In the genomic region with DNA sequence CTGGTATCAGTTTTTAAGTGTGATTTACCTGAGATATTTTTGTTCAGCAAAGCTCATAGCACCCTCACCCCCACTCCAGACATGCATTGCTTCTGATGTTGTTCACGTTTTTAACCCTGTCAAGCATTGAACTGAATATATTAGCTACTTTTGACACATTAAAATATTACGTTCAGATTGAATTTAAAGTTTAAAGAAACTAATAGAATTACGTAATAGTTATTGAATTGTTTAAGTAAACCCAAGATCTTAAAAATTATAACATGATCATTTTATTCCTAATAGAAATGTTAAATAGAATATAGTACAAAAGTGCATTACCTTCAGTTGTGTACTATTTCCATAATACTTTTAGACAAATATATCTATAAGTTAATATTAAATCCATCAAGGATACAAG, we compare ENCODE assay signal across 18 cellular contexts. TPM values are rescaled to one million over a fixed set of nuclear protein-coding genes. Genes with fewer than 3 reads are reported as not detected.
DNase-seq lines count a peak whose midpoint lies in the region; ATAC-seq, FAIRE-seq and TF ChIP-seq lines count a peak whose summit lies in the region.
"Had no signal": no experiment of that assay in that cellular context is flagged by ENCODE, and none has a peak within 500 bp of the region (broad histone marks: within the 10 kb centered on the region; RNA-seq: fewer than 3 reads in every experiment).

No MANE protein-coding gene starts in this region.

- dilution Hi-C loops in mammary epithelial cell (cut with HindIII; ENCODE audit: low sequenced_read_pairs), result no loop called here
- dilution Hi-C loops in keratinocyte (cut with MboI; ENCODE audit: extremely low pct_ligation_motif_present, low sequenced_read_pairs), result no loop called here

- CTCF ChIA-PET in mammary epithelial cell (lab: Charles Lee; ENCODE audit: low non-redundant PET), result no interaction called here

- TSS peak; percentile 3 for BruUV-seq in mammary epithelial cell (replicated peaks; lab: Mats Ljungman, UMichigan)

- H3K9me3 ChIP-seq in mammary epithelial cell (replicated peaks; ENCODE audit: insufficient read depth, low read length) (no peaks in the 10 kb centered on the region), breast epithelium (no peaks in the 10 kb centered on the region), keratinocyte (ENCODE audit: control insufficient read depth, low read depth, low read length) (no peaks in the 10 kb centered on the region)
- H3K9me3 ChIP-seq: BLaER1 had no signal

- H3K4me1 ChIP-seq in mammary epithelial cell (ENCODE audit: insufficient read depth, low read length), result no peaks in the 10 kb centered on the region
- no peaks in the 10 kb centered on the region for H3K4me1 ChIP-seq in breast epithelium
- H3K4me1 ChIP-seq in keratinocyte (ENCODE audit: control insufficient read depth, extremely low read depth, insufficient read depth, low read length), result peaks cover 2% of the 10 kb centered on the region
- H3K4me1 ChIP-seq: BLaER1 had no signal

- no peak overlapping the region for H3K9ac ChIP-seq in mammary epithelial cell (ENCODE audit: insufficient read depth, low read length)
- no peak overlapping the region for H3K9ac ChIP-seq in keratinocyte (ENCODE audit: control insufficient read depth, extremely low read depth, insufficient read depth, low read length)
- H3K9ac ChIP-seq: BLaER1 had no signal

- TF ChIP-seq CTCF in mammary epithelial cell (conservative IDR thresholded peaks at IDR 0.05 in 1 of 2, IDR thresholded peaks at IDR 0.05 in 1 of 2; ENCODE audit: extremely low read depth in 1 of 2, insufficient read depth in 1 of 2, low read depth in 1 of 2, low read length in 2 of 2), result no peak
- TF ChIP-seq CTCF in breast epithelium (IDR thresholded peaks at IDR 0.05), result no peak
- TF ChIP-seq CTCF in keratinocyte (optimal IDR thresholded peaks at IDR 0.05 in 1 of 3, IDR thresholded peaks at IDR 0.05 in 1 of 3, conservative IDR thresholded peaks at IDR 0.05 in 1 of 3; ENCODE audit: extremely low read depth in 1 of 3, insufficient read depth in 2 of 3, low read length in 3 of 3), result no peak

- H4K20me1 ChIP-seq in mammary epithelial cell (ENCODE audit: insufficient read depth, low read length) (no peaks in the 10 kb centered on the region), keratinocyte (ENCODE audit: control insufficient read depth, extremely low read depth, insufficient read depth, low read length) (no peaks in the 10 kb centered on the region)
- H4K20me1 ChIP-seq: BLaER1 had no signal

- H2AFZ ChIP-seq in mammary epithelial cell (ENCODE audit: low read depth, low read length), result no peak overlapping the region
- no peak overlapping the region for H2AFZ ChIP-seq in keratinocyte (ENCODE audit: control insufficient read depth, low read length)

- H3K79me2 ChIP-seq in mammary epithelial cell (ENCODE audit: insufficient read depth, low read length), result no peaks in the 10 kb centered on the region
- no peaks in the 10 kb centered on the region for H3K79me2 ChIP-seq in keratinocyte (ENCODE audit: control insufficient read depth, insufficient read depth, low read length)

- DNase-seq in mammary epithelial cell, result no peak
- DNase-seq in breast epithelium (ENCODE audit: low spot score in 2 of 2), result no peak
- no peak for DNase-seq in keratinocyte (ENCODE audit: low read depth, low spot score)
- no peak for DNase-seq in OCI-M1 (lab: John Stamatoyannopoulos, UW)
- no peak for DNase-seq in NCI-H187 treated with DMSO at 0.1 percent for 48 hours (lab: John Stamatoyannopoulos, UW)
- DNase-seq: Calu3; CD8-positive, alpha-beta T cell; DMS79 treated with DMSO at 0.1 percent for 48 hours; GOT3; H7; HFFc6 had no signal

- in situ Hi-C loops in mammary epithelial cell (cut with MboI; ENCODE audit: low sequenced_read_pairs in 2 of 2), result no loop called here

- H3K36me3 ChIP-seq in mammary epithelial cell (ENCODE audit: insufficient read depth, low read length), result peaks cover 28% of the 10 kb centered on the region
- peaks cover 8% of the 10 kb centered on the region for H3K36me3 ChIP-seq in breast epithelium
- peaks cover 0 to 9% of the 10 kb centered on the region in 2 experiments for H3K36me3 ChIP-seq in keratinocyte (ENCODE audit: control insufficient read depth in 2 of 2, extremely low read depth in 1 of 2, insufficient read depth in 2 of 2, low read length in 2 of 2)

- FAIRE-seq in TTC549 (lab: Jason Lieb, UNC), result peak; percentile 93
- peak; percentile 5 for FAIRE-seq in keratinocyte (lab: Jason Lieb, UNC)
- FAIRE-seq: GM12891 had no signal

- no peak for ATAC-seq in GM18909 (IDR thresholded peaks at IDR 0.05; ENCODE audit: poor library complexity, unreplicated experiment)
- ATAC-seq: CD8-positive, alpha-beta T cell; HCT116 had no signal

- H3K4me3 ChIP-seq in mammary epithelial cell (replicated peaks in 1 of 3; ENCODE audit: insufficient read depth in 1 of 3, low read depth in 2 of 3, low read length in 3 of 3), result no peak overlapping the region
- H3K4me3 ChIP-seq in breast epithelium, result no peak overlapping the region
- H3K4me3 ChIP-seq in keratinocyte (ENCODE audit: control insufficient read depth in 2 of 3, extremely low read depth in 1 of 3, insufficient read depth in 2 of 3, low read depth in 1 of 3, low read length in 3 of 3), result no peak overlapping the region
- H3K4me3 ChIP-seq: BLaER1 had no signal

- intact Hi-C loops in mammary epithelial cell (cut with micrococcal nuclease), result no loop called here
- intact Hi-C loops in breast epithelium (cut with DNase I; ENCODE audit: low total_unique reads), result no loop called here

- H3K4me2 ChIP-seq in mammary epithelial cell (ENCODE audit: insufficient read depth, low read depth, low read length) (no peak overlapping the region), keratinocyte (ENCODE audit: control insufficient read depth, extremely low read depth, insufficient read depth, low read depth, low read length) (no peak overlapping the region)
- H3K4me2 ChIP-seq: BLaER1 had no signal

- H3K27ac ChIP-seq in mammary epithelial cell (ENCODE audit: insufficient read depth, low read depth, low read length) (no peak overlapping the region), breast epithelium (no peak overlapping the region), keratinocyte (ENCODE audit: control insufficient read depth, insufficient read depth, low read length) (no peak overlapping the region)
- H3K27ac ChIP-seq: 22Rv1, BLaER1, HL-60 had no signal

- no peak for TF ChIP-seq POLR2A in breast epithelium (IDR thresholded peaks at IDR 0.05)

- H3K9me1 ChIP-seq in keratinocyte (ENCODE audit: control insufficient read depth, extremely low read depth, insufficient read depth, low read length), result no peaks in the 10 kb centered on the region

- H3K27me3 ChIP-seq in mammary epithelial cell (ENCODE audit: insufficient read depth, low read length) (no peaks in the 10 kb centered on the region), breast epithelium (no peaks in the 10 kb centered on the region), keratinocyte (ENCODE audit: control insufficient read depth, extremely low read depth, insufficient read depth, low read length) (no peaks in the 10 kb centered on the region)
- H3K27me3 ChIP-seq: BLaER1 had no signal

- WGBS in mammary epithelial cell (ENCODE audit: low coverage, missing lambda C conversion rate), result 93% methylated on average over 3 of the region's 3 CpGs

RNA-seq across cellular contexts. Expression of gene GLRX2, which starts 18.9 kb away (rescaled TPM):
- total RNA-seq in mammary epithelial cell (10 to 100 TPM in 1 of 2 donors, 1 to 10 TPM in 1; 6.7 to 36.3 TPM), breast epithelium (1 to 10 TPM; 6.2 to 8.0 (median 6.9) TPM)
- polyA plus RNA-seq in mammary epithelial cell (12.6 TPM), keratinocyte (13.3 to 29.2 TPM (median 13.4 TPM) in 3 replicates)
- polyA minus RNA-seq in mammary epithelial cell (4.2 TPM), keratinocyte (0.23 to 3.4 TPM (median 1.2 TPM) in 3 replicates)
- polyA plus RNA-seq in keratinocyte (2011; ENCODE audit: low read depth), result 6.7 TPM
- 13.4 and 23.0 TPM in 2 replicates for polyA plus RNA-seq in keratinocyte (2011; cell fraction: cytosol; rRNA removed)
- polyA plus RNA-seq in keratinocyte (2011; cell fraction: nucleus; rRNA removed), result 5.1 and 11.5 TPM in 2 replicates
- polyA plus RNA-seq in keratinocyte (2012; ENCODE audit: low replicate concordance), result 22.6 and 25.9 TPM in 2 replicates
- polyA minus RNA-seq in keratinocyte (2011; cell fraction: cytosol; rRNA and poly(A)+ RNA removed), result 7.9 TPM
- polyA minus RNA-seq in keratinocyte (2011; cell fraction: nucleus; rRNA and poly(A)+ RNA removed), result 1.7 and 2.5 TPM in 2 replicates

RNA-seq across cellular contexts. Expression of gene RO60, which starts 26.9 kb away (rescaled TPM):
- total RNA-seq in mammary epithelial cell (100 to 1,000 TPM in 1 of 2 donors, 10 to 100 TPM in 1; 56.1 to 118 TPM), breast epithelium (100 to 1,000 TPM in 1 of 3 donors, 10 to 100 TPM in 2; 91.4 to 116 (median 95.1) TPM)
- polyA plus RNA-seq in mammary epithelial cell (27.0 TPM), keratinocyte (22.0 to 27.1 TPM (median 25.6 TPM) in 3 replicates)
- polyA minus RNA-seq in mammary epithelial cell (56.5 TPM), keratinocyte (19.3 to 101 TPM (median 77.2 TPM) in 3 replicates)
- 52.1 TPM for polyA plus RNA-seq in keratinocyte (2011; ENCODE audit: low read depth)
- 8.3 and 14.8 TPM in 2 replicates for polyA plus RNA-seq in keratinocyte (2011; cell fraction: cytosol; rRNA removed)
- polyA plus RNA-seq in keratinocyte (2011; cell fraction: nucleus; rRNA removed), result 16.1 and 25.5 TPM in 2 replicates
- 21.4 and 26.2 TPM in 2 replicates for polyA plus RNA-seq in keratinocyte (2012; ENCODE audit: low replicate concordance)
- polyA minus RNA-seq in keratinocyte (2011; cell fraction: cytosol; rRNA and poly(A)+ RNA removed), result 78.5 TPM
- 71.5 and 109 TPM in 2 replicates for polyA minus RNA-seq in keratinocyte (2011; cell fraction: nucleus; rRNA and poly(A)+ RNA removed)

RNA-seq across cellular contexts. Expression of gene UCHL5, which starts 27.2 kb away (rescaled TPM):
- total RNA-seq in mammary epithelial cell, result 10 to 100 TPM; 26.3 to 52.6 TPM
- polyA plus RNA-seq in mammary epithelial cell, result 25.0 TPM
- 75.1 TPM for polyA minus RNA-seq in mammary epithelial cell
- 10 to 100 TPM; 32.8 to 45.2 (median 38.3) TPM for total RNA-seq in breast epithelium
- polyA plus RNA-seq in keratinocyte, result 26.5 to 53.7 TPM (median 34.0 TPM) in 3 replicates
- 127 TPM for polyA plus RNA-seq in keratinocyte (2011; ENCODE audit: low read depth)
- 29.5 and 41.1 TPM in 2 replicates for polyA plus RNA-seq in keratinocyte (2011; cell fraction: cytosol; rRNA removed)
- polyA plus RNA-seq in keratinocyte (2011; cell fraction: nucleus; rRNA removed), result 17.4 and 34.8 TPM in 2 replicates
- polyA plus RNA-seq in keratinocyte (2012; ENCODE audit: low replicate concordance), result 25.8 and 42.4 TPM in 2 replicates
- polyA minus RNA-seq in keratinocyte, result 2.1 to 34.2 TPM (median 19.2 TPM) in 3 replicates
- polyA minus RNA-seq in keratinocyte (2011; cell fraction: cytosol; rRNA and poly(A)+ RNA removed), result 23.0 TPM
- 26.3 and 51.0 TPM in 2 replicates for polyA minus RNA-seq in keratinocyte (2011; cell fraction: nucleus; rRNA and poly(A)+ RNA removed)

RNA-seq across cellular contexts. Expression of gene CDC73, which starts 35.5 kb away (rescaled TPM):
- total RNA-seq in mammary epithelial cell (10 to 100 TPM; 27.5 to 58.3 TPM), breast epithelium (10 to 100 TPM; 36.1 to 52.0 (median 49.6) TPM)
- polyA plus RNA-seq in mammary epithelial cell (25.8 TPM), keratinocyte (27.2 to 45.3 TPM (median 42.1 TPM) in 3 replicates)
- polyA minus RNA-seq in mammary epithelial cell (20.8 TPM), keratinocyte (7.9 to 72.8 TPM (median 25.4 TPM) in 3 replicates)
- 54.4 TPM for polyA plus RNA-seq in keratinocyte (2011; ENCODE audit: low read depth)
- 30.4 and 52.7 TPM in 2 replicates for polyA plus RNA-seq in keratinocyte (2011; cell fraction: cytosol; rRNA removed)
- 30.3 and 51.8 TPM in 2 replicates for polyA plus RNA-seq in keratinocyte (2011; cell fraction: nucleus; rRNA removed)
- 26.9 and 34.9 TPM in 2 replicates for polyA plus RNA-seq in keratinocyte (2012; ENCODE audit: low replicate concordance)
- polyA minus RNA-seq in keratinocyte (2011; cell fraction: cytosol; rRNA and poly(A)+ RNA removed), result 35.9 TPM
- 23.4 and 50.7 TPM in 2 replicates for polyA minus RNA-seq in keratinocyte (2011; cell fraction: nucleus; rRNA and poly(A)+ RNA removed)
